8 cellular contexts compared by ENCODE assay signal in genomic region chr6:156953478-156954146, GRCh38.
DNase-seq lines count a peak whose midpoint lies in the region; ATAC-seq and FAIRE-seq lines count a peak whose summit lies in the region.

No MANE protein-coding gene starts in this region.

- H3K27me3 ChIP-seq in GM23248 (replicated peaks; ENCODE audit: insufficient read depth): no peaks in the 10 kb centered on the region

- no peaks in the 10 kb centered on the region for H3K9me2 ChIP-seq in GM23248 (ENCODE audit: insufficient read depth)

- peak; percentile 64 for DNase-seq in Ammon's horn (ENCODE audit: low spot score)
- peak; percentile 98 for DNase-seq in GM23248
- DNase-seq in NCI-H2196 (lab: John Stamatoyannopoulos, UW; ENCODE audit: unreplicated experiment): peak; percentile 44
- DNase-seq in brain pericyte (ENCODE audit: low read depth, low spot score): peak; percentile 75
- peak; percentile 97 for DNase-seq in stromal cell of bone marrow (ENCODE audit: low read depth)

- peak overlapping the region; percentile 72 for H3K4me2 ChIP-seq in GM23248 (ENCODE audit: unreplicated experiment)

- in situ Hi-C loops in GM23248 (cut with MboI): no loop called here

- peak overlapping the region; percentile 52 for H3K4me3 ChIP-seq in GM23248

- H3K36me3 ChIP-seq in GM23248 (ENCODE audit: low read depth): no peaks in the 10 kb centered on the region

- H3K9ac ChIP-seq in GM23248: peak overlapping the region; percentile 81

- H2AFZ ChIP-seq in GM23248: peak overlapping the region; percentile 30

- 8% methylated on average over 7 of the region's 7 CpGs for WGBS in GM23248 (ENCODE audit: low coverage in 1 of 2, low lambda C conversion rate in 2 of 2, missing lambda C conversion rate in 2 of 2), 2 experiments

- no peaks in the 10 kb centered on the region for H4K20me1 ChIP-seq in GM23248 (ENCODE audit: insufficient read depth)

- peak; percentile 100 for FAIRE-seq in islet of Langerhans (lab: Jason Lieb, UNC)

- H3K27ac ChIP-seq in GM23248: peak overlapping the region; percentile 95

- no peak for ATAC-seq in GM21515 (IDR thresholded peaks at IDR 0.05; ENCODE audit: unreplicated experiment)
- ATAC-seq in HG02588 (IDR thresholded peaks at IDR 0.05; ENCODE audit: unreplicated experiment): no peak

- H3K4me1 ChIP-seq in GM23248 (ENCODE audit: insufficient read depth): peaks cover 40% of the 10 kb centered on the region

- peaks cover 31% of the 10 kb centered on the region for H3F3A ChIP-seq in GM23248 (ENCODE audit: insufficient read depth)

- H3K9me3 ChIP-seq in GM23248 (ENCODE audit: low read depth): no peaks in the 10 kb centered on the region

- H3K79me2 ChIP-seq in GM23248 (ENCODE audit: insufficient read depth): peaks cover 97% of the 10 kb centered on the region

Comparison
In these comparisons a context has a peak if more than half of its experiments do, and no peak if none do; other contexts are left out.
1. DNase-seq: peak in every context shown above with its lines; median percentile 98 in GM23248; 97 in stromal cell of bone marrow; 75 in brain pericyte; 64 in Ammon's horn; 44 in NCI-H2196.